In the genomic region with DNA sequence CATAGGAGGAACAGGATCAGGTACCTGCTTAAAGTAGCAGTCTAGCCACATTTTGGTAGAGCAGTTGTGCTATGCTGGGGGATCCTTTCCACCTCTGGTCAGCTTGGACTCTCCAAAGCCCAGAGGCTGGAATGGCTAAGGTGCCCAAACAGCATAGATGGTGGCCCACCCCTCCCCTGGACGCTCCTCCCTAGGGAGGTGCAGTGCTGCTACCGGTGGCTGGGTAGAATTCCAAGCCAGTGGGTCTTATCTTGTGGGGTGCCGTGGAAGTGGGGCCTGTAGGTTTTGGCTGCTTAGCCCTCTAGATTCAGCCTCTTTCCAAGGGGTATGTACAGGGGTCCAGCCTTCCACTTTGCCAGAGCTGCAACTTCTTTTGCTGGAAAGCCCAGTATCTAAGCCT, we compare ENCODE assay signal across 20 cellular contexts. TPM values are rescaled to one million over a fixed set of nuclear protein-coding genes. Genes with fewer than 3 reads are reported as not detected.
A peak's percentile ranks its signal among the peaks of the same experiment; 100 is the strongest.
DNase-seq lines count a peak whose midpoint lies in the region; ATAC-seq, FAIRE-seq and TF ChIP-seq lines count a peak whose summit lies in the region.
"Had no signal": no experiment of that assay in that cellular context is flagged by ENCODE, and none has a peak within 500 bp of the region (broad histone marks: within the 10 kb centered on the region; RNA-seq: fewer than 3 reads in every experiment).

No MANE protein-coding gene starts in this region.

- H3K27ac ChIP-seq in kidney (ENCODE audit: low read depth in 2 of 2, low read length in 2 of 2): no peak overlapping the region
- no peak overlapping the region for H3K27ac ChIP-seq in naive thymus-derived CD4-positive, alpha-beta T cell (ENCODE audit: low read depth, low read length)
- H3K27ac ChIP-seq: BLaER1 had no signal

- no peaks in the 10 kb centered on the region for H3K9me3 ChIP-seq in kidney (ENCODE audit: control insufficient read depth in 1 of 2, low read length in 2 of 2)
- H3K9me3 ChIP-seq in naive thymus-derived CD4-positive, alpha-beta T cell (ENCODE audit: control insufficient read depth in 2 of 3, low read length in 3 of 3): no peaks in the 10 kb centered on the region
- H3K9me3 ChIP-seq: BE2C had no signal

- peaks cover 0 to 6% (median 4%) of the 10 kb centered on the region in 5 donors for H3K36me3 Mint-ChIP-seq in naive thymus-derived CD4-positive, alpha-beta T cell
- H3K36me3 Mint-ChIP-seq: CD14-positive monocyte; CD4-positive, alpha-beta memory T cell; CD4-positive, CD25-positive, alpha-beta regulatory T cell had no signal

- H3K4me3 ChIP-seq in kidney (ENCODE audit: low read length in 2 of 2): no peak overlapping the region
- H3K4me3 ChIP-seq in naive thymus-derived CD4-positive, alpha-beta T cell (ENCODE audit: low read length): no peak overlapping the region
- H3K4me3 ChIP-seq: BLaER1 had no signal

- intact Hi-C loops in kidney (cut with DNase I) (no loop called here), sciatic nerve (cut with DNase I) (no loop called here)
- intact Hi-C loops in naive thymus-derived CD4-positive, alpha-beta T cell (cut with micrococcal nuclease): no loop called here

- H3K27me3 Mint-ChIP-seq in naive thymus-derived CD4-positive, alpha-beta T cell: peaks cover 0 to 34% (median 13%) of the 10 kb centered on the region in 5 donors
- H3K27me3 Mint-ChIP-seq: CD4-positive, CD25-positive, alpha-beta regulatory T cell had no signal

- FAIRE-seq in kidney (lab: Jason Lieb, UNC): no peak
- FAIRE-seq: A204.1, G401.6, GM12891 had no signal

- no peak overlapping the region for H3K9ac ChIP-seq in kidney (ENCODE audit: low read length in 2 of 2)
- H3K9ac ChIP-seq: BLaER1 had no signal

- POLR2A ChIA-PET in naive thymus-derived CD4-positive, alpha-beta T cell (lab: Charles Lee): no interaction called here

- H3K4me3 Mint-ChIP-seq in naive thymus-derived CD4-positive, alpha-beta T cell: no peak overlapping the region
- H3K4me3 Mint-ChIP-seq: CD14-positive monocyte; CD4-positive, alpha-beta memory T cell; CD4-positive, CD25-positive, alpha-beta regulatory T cell; CD8-positive, alpha-beta memory T cell had no signal

- ATAC-seq in sciatic nerve: peak; percentile 10
- no peak for ATAC-seq in GM19328 (IDR thresholded peaks at IDR 0.05; ENCODE audit: unreplicated experiment)
- no peak for ATAC-seq in GM18868 (IDR thresholded peaks at IDR 0.05; ENCODE audit: unreplicated experiment)
- no peak for ATAC-seq in naive thymus-derived CD4-positive, alpha-beta T cell

- H3K27me3 ChIP-seq in naive thymus-derived CD4-positive, alpha-beta T cell (ENCODE audit: control insufficient read depth in 2 of 2, insufficient read depth in 2 of 2, low read length in 2 of 2): no peaks in the 10 kb centered on the region
- H3K27me3 ChIP-seq: BE2C, BLaER1 had no signal

- CTCF ChIA-PET in naive thymus-derived CD4-positive, alpha-beta T cell (lab: Charles Lee): no interaction called here

- no peak for TF ChIP-seq CTCF in kidney (IDR thresholded peaks at IDR 0.05; ENCODE audit: borderline replicate concordance, extremely low read depth, insufficient read depth)

- H3K4me1 Mint-ChIP-seq in naive thymus-derived CD4-positive, alpha-beta T cell: no peaks in the 10 kb centered on the region
- H3K4me1 Mint-ChIP-seq: CD14-positive monocyte; CD4-positive, alpha-beta memory T cell; CD4-positive, CD25-positive, alpha-beta regulatory T cell; CD8-positive, alpha-beta memory T cell had no signal

- H3K4me1 ChIP-seq in kidney (ENCODE audit: control insufficient read depth in 1 of 2, insufficient read depth in 1 of 2, low read depth in 1 of 2, low read length in 2 of 2): no peaks in the 10 kb centered on the region
- H3K4me1 ChIP-seq in naive thymus-derived CD4-positive, alpha-beta T cell (ENCODE audit: control insufficient read depth in 2 of 2, insufficient read depth in 2 of 2, low read length in 2 of 2): no peaks in the 10 kb centered on the region
- H3K4me1 ChIP-seq: BE2C, BLaER1 had no signal

- no peaks in the 10 kb centered on the region for H3K36me3 ChIP-seq in kidney (ENCODE audit: control insufficient read depth in 1 of 2, insufficient read depth in 2 of 2, low read length in 2 of 2)
- H3K36me3 ChIP-seq in naive thymus-derived CD4-positive, alpha-beta T cell (ENCODE audit: control insufficient read depth in 2 of 3, insufficient read depth in 3 of 3, low read length in 3 of 3): no peaks in the 10 kb centered on the region
- H3K36me3 ChIP-seq: BE2C, BLaER1 had no signal

- no peak overlapping the region for H3K27ac Mint-ChIP-seq in naive thymus-derived CD4-positive, alpha-beta T cell
- H3K27ac Mint-ChIP-seq: CD14-positive monocyte; CD4-positive, alpha-beta memory T cell; CD4-positive, CD25-positive, alpha-beta regulatory T cell; CD8-positive, alpha-beta memory T cell had no signal

- peaks cover 1 to 31% (median 19%) of the 10 kb centered on the region in 11 donors for H3K9me3 Mint-ChIP-seq in naive thymus-derived CD4-positive, alpha-beta T cell

- peak; percentile 37 for DNase-seq in kidney
- DNase-seq in sciatic nerve (ENCODE audit: low spot score): no peak
- no peak for DNase-seq in naive thymus-derived CD4-positive, alpha-beta T cell
- DNase-seq: 8988T; ACHN; BE2C; C1 segment of cervical spinal cord; CD4-positive, CD25-positive, alpha-beta regulatory T cell; CD8-positive, alpha-beta memory T cell; COR-L47; DMS79 treated with DMSO at 0.1 percent for 48 hours; GF-D8 had no signal

RNA-seq across cellular contexts. Expression of gene RUNDC3B, which starts 44.0 kb away (rescaled TPM):
- total RNA-seq in kidney: 1.9 TPM
- 1.4 TPM for polyA plus RNA-seq in kidney (ENCODE audit: insufficient read depth, low read depth, low replicate concordance)
- total RNA-seq in sciatic nerve: 5.9 TPM
- under 1 TPM in 3 of 5 experiments, not detected in 2; 0.11 to 0.16 (median 0.11) TPM for total RNA-seq in naive thymus-derived CD4-positive, alpha-beta T cell
- 1 to 10 TPM; 1.3 TPM for polyA plus RNA-seq in naive thymus-derived CD4-positive, alpha-beta T cell
- total RNA-seq: CD4-positive, CD25-positive, alpha-beta regulatory T cell had no signal
- polyA plus RNA-seq: CD14-positive monocyte had no signal
